8 cellular contexts compared by ENCODE assay signal in the genomic region with DNA sequence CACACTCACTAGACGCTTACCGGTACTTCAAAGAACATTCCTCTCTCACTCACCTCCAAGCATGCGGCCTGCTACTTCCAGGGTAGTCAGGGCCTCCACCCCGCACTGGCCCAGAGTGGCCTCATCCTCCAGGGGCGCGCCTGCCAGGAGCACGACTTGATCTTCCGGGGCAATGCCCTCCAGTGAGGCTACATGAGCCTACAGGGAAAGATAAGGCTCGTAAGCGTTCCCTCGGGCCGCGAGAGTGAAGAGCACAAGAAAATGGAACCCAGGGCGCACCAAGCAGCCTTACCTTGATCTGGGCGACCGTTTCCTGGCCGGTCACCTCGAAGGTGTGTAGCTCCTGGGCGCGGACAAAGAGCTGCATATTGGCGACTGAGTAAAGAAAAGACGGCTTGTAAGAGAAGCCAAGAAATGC. TPM values are rescaled to one million over a fixed set of nuclear protein-coding genes. Genes with fewer than 3 reads are reported as not detected.
A peak's percentile ranks its signal among the peaks of the same experiment; 100 is the strongest.
DNase-seq lines count a peak whose midpoint lies in the region; ATAC-seq and TF ChIP-seq lines count a peak whose summit lies in the region.

No MANE protein-coding gene starts in this region.

- H3K4me3 ChIP-seq in right cardiac atrium (ENCODE audit: low read length) (peak overlapping the region; percentile 77), skeletal muscle satellite cell (ENCODE audit: low read length) (peak overlapping the region; percentile 95)

- no peaks in the 10 kb centered on the region for H3K27me3 Mint-ChIP-seq in activated CD4-positive, alpha-beta T cell treated with anti-CD3 and anti-CD28 coated beads, Interleukin-2, amount 10 ng/mL, durations not matched to agents 24 days and 14 days
- no peaks in the 10 kb centered on the region for H3K27me3 Mint-ChIP-seq in activated CD8-positive, alpha-beta T cell treated with anti-CD3 and anti-CD28 coated beads for 36 hours

- H3K4me1 ChIP-seq in right cardiac atrium (ENCODE audit: control insufficient read depth, insufficient read depth, low read length), result no peaks in the 10 kb centered on the region
- H3K4me1 ChIP-seq in skeletal muscle satellite cell (ENCODE audit: control insufficient read depth, insufficient read depth, low read length), result peaks cover 17% of the 10 kb centered on the region

- H3K9me3 ChIP-seq in right cardiac atrium (ENCODE audit: control insufficient read depth, low read length), result no peaks in the 10 kb centered on the region
- H3K9me3 ChIP-seq in skeletal muscle satellite cell (replicated peaks; ENCODE audit: low read length), result no peaks in the 10 kb centered on the region

- POLR2A ChIA-PET in activated CD8-positive, alpha-beta T cell treated with anti-CD3 and anti-CD28 coated beads for 36 hours (lab: Charles Lee), result interaction anchor here (0.9 to 16.2 kb wide), 15 partner anchors 9 to 378 kb away, joined by 3 to 294 read pairs (median 4); a partner anchor contains a TSS

- H3K4me2 ChIP-seq in skeletal muscle satellite cell (ENCODE audit: low read length), result peak overlapping the region; percentile 85

- whole genome bisulfite sequencing in right cardiac atrium, result 2% methylated on average over 22 of the region's 22 CpGs

- H3K27me3 ChIP-seq in right cardiac atrium (ENCODE audit: control insufficient read depth, insufficient read depth) (no peaks in the 10 kb centered on the region), skeletal muscle satellite cell (ENCODE audit: control insufficient read depth, insufficient read depth, low read length) (no peaks in the 10 kb centered on the region)

- peak overlapping the region; percentile 100 for H3K4me3 Mint-ChIP-seq in activated CD4-positive, alpha-beta T cell treated with anti-CD3 and anti-CD28 coated beads, Interleukin-2, amount 10 ng/mL, durations not matched to agents 24 days and 14 days
- H3K4me3 Mint-ChIP-seq in activated CD8-positive, alpha-beta T cell treated with anti-CD3 and anti-CD28 coated beads for 36 hours, result peak overlapping the region; percentile 100

- no peak for TF ChIP-seq CTCF in activated CD8-positive, alpha-beta T cell treated with anti-CD3 and anti-CD28 coated beads for 36 hours (IDR thresholded peaks at IDR 0.05)

- peaks cover 37% of the 10 kb centered on the region for H3K4me1 Mint-ChIP-seq in activated CD4-positive, alpha-beta T cell treated with anti-CD3 and anti-CD28 coated beads, Interleukin-2, amount 10 ng/mL, durations not matched to agents 24 days and 14 days
- H3K4me1 Mint-ChIP-seq in activated CD8-positive, alpha-beta T cell treated with anti-CD3 and anti-CD28 coated beads for 36 hours (ENCODE audit: low read depth), result peaks cover 44% of the 10 kb centered on the region

- H3K36me3 Mint-ChIP-seq in activated CD4-positive, alpha-beta T cell treated with anti-CD3 and anti-CD28 coated beads, Interleukin-2, amount 10 ng/mL, durations not matched to agents 24 days and 14 days (ENCODE audit: low read depth), result peaks cover 65% of the 10 kb centered on the region
- H3K36me3 Mint-ChIP-seq in activated CD8-positive, alpha-beta T cell treated with anti-CD3 and anti-CD28 coated beads for 36 hours (ENCODE audit: low read depth), result peaks cover 60% of the 10 kb centered on the region

- CTCF ChIA-PET in activated CD8-positive, alpha-beta T cell treated with anti-CD3 and anti-CD28 coated beads for 36 hours (lab: Charles Lee), result interaction anchor here (0.9 to 2.3 kb wide), 15 partner anchors 8 to 262 kb away, joined by 3 to 29 read pairs (median 4); a partner anchor contains a TSS

- intact Hi-C loops in activated CD4-positive, alpha-beta T cell treated with anti-CD3 and anti-CD28 coated beads, Interleukin-2, amount 10 ng/mL, durations not matched to agents 24 days and 14 days (cut with micrococcal nuclease), result no loop called here
- intact Hi-C loops in activated CD8-positive, alpha-beta T cell treated with anti-CD3 and anti-CD28 coated beads for 36 hours (cut with micrococcal nuclease), result no loop called here
- intact Hi-C loops in right cardiac atrium (cut with DNase I), result loop anchor here in 1 of 4 donors (5.0 kb wide), 1 partner anchor 109 kb away; a partner anchor contains a TSS

- no peak for ATAC-seq in activated CD8-positive, alpha-beta T cell treated with anti-CD3 and anti-CD28 coated beads for 36 hours
- ATAC-seq in right cardiac atrium (peak in 1 of 2 donors; percentile 2), HG02588 (IDR thresholded peaks at IDR 0.05; ENCODE audit: unreplicated experiment) (no peak)

- peak overlapping the region; percentile 84 for H3K27ac ChIP-seq in right cardiac atrium (ENCODE audit: low read length)

- peaks cover 51% of the 10 kb centered on the region for H3K36me3 ChIP-seq in skeletal muscle satellite cell (ENCODE audit: insufficient read depth, low read length)

- H3K9ac ChIP-seq in skeletal muscle satellite cell (ENCODE audit: low read depth, low read length), result peak overlapping the region; percentile 97

- H3K27ac Mint-ChIP-seq in activated CD4-positive, alpha-beta T cell treated with anti-CD3 and anti-CD28 coated beads, Interleukin-2, amount 10 ng/mL, durations not matched to agents 24 days and 14 days, result peak overlapping the region; percentile 100
- peak overlapping the region; percentile 99 for H3K27ac Mint-ChIP-seq in activated CD8-positive, alpha-beta T cell treated with anti-CD3 and anti-CD28 coated beads for 36 hours

- H3K9me3 Mint-ChIP-seq in activated CD4-positive, alpha-beta T cell treated with anti-CD3 and anti-CD28 coated beads, Interleukin-2, amount 10 ng/mL, durations not matched to agents 24 days and 14 days, result no peaks in the 10 kb centered on the region
- no peaks in the 10 kb centered on the region for H3K9me3 Mint-ChIP-seq in activated CD8-positive, alpha-beta T cell treated with anti-CD3 and anti-CD28 coated beads for 36 hours

- DNase-seq in activated CD4-positive, alpha-beta T cell treated with anti-CD3 and anti-CD28 coated beads, Interleukin-2, amount 10 ng/mL, durations not matched to agents 24 days and 14 days, result peak; percentile 83
- DNase-seq in activated CD4-positive, alpha-beta T cell treated with anti-CD3 and anti-CD28 coated beads, Interleukin-2, amount 50 U/mL, for 4 hours, result no peak
- peak; percentile 49 for DNase-seq in activated CD8-positive, alpha-beta T cell treated with anti-CD3 and anti-CD28 coated beads for 36 hours
- DNase-seq in right cardiac atrium (peak in 2 of 3 donors; percentile 52 to 57), DMS153 treated with DMSO at 0.1 percent for 48 hours (lab: John Stamatoyannopoulos, UW; ENCODE audit: unreplicated experiment) (no peak), SIG-M5 treated with dmso at 0.1 percent for 504 hours (lab: John Stamatoyannopoulos, UW; ENCODE audit: unreplicated experiment) (no peak)

RNA-seq across cellular contexts. Expression of a gene that starts 0.5 kb away (rescaled TPM):
- 1,048 and 1,049 TPM in 2 replicates for total RNA-seq in activated CD4-positive, alpha-beta T cell treated with anti-CD3 and anti-CD28 coated beads, Interleukin-2, amount 10 ng/mL, durations not matched to agents 24 days and 14 days
- total RNA-seq in activated CD8-positive, alpha-beta T cell treated with anti-CD3 and anti-CD28 coated beads for 36 hours, result 1,000 to 10,000 TPM; 1,112 to 1,137 TPM
- total RNA-seq in right cardiac atrium, result 100 to 1,000 TPM; 658 to 797 (median 721) TPM
- polyA plus RNA-seq in right cardiac atrium, result 686 TPM
- total RNA-seq in skeletal muscle satellite cell (2012; rRNA removed), result 230 and 303 TPM in 2 replicates

RNA-seq across cellular contexts. Expression of a gene that starts 0.7 kb away (rescaled TPM):
- total RNA-seq in activated CD4-positive, alpha-beta T cell treated with anti-CD3 and anti-CD28 coated beads, Interleukin-2, amount 10 ng/mL, durations not matched to agents 24 days and 14 days, result 78.1 and 81.4 TPM in 2 replicates
- 10 to 100 TPM; 48.7 to 53.4 TPM for total RNA-seq in activated CD8-positive, alpha-beta T cell treated with anti-CD3 and anti-CD28 coated beads for 36 hours
- total RNA-seq in right cardiac atrium, result 10 to 100 TPM; 31.1 to 37.7 (median 34.1) TPM
- 24.8 TPM for polyA plus RNA-seq in right cardiac atrium
- 27.5 and 35.7 TPM in 2 replicates for total RNA-seq in skeletal muscle satellite cell (2012; rRNA removed)

RNA-seq across cellular contexts. Expression of a gene that starts 4.0 kb away (rescaled TPM):
- 17.1 and 18.1 TPM in 2 replicates for total RNA-seq in activated CD4-positive, alpha-beta T cell treated with anti-CD3 and anti-CD28 coated beads, Interleukin-2, amount 10 ng/mL, durations not matched to agents 24 days and 14 days
- total RNA-seq in activated CD8-positive, alpha-beta T cell treated with anti-CD3 and anti-CD28 coated beads for 36 hours, result 10 to 100 TPM; 11.5 to 12.7 TPM
- total RNA-seq in right cardiac atrium, result 1 to 10 TPM; 6.4 to 9.2 (median 7.8) TPM
- polyA plus RNA-seq in right cardiac atrium, result 11.6 TPM
- total RNA-seq in skeletal muscle satellite cell (2012; rRNA removed), result 17.7 and 18.3 TPM in 2 replicates

RNA-seq across cellular contexts. Expression of a gene that starts 9.8 kb away (rescaled TPM):
- total RNA-seq in activated CD4-positive, alpha-beta T cell treated with anti-CD3 and anti-CD28 coated beads, Interleukin-2, amount 10 ng/mL, durations not matched to agents 24 days and 14 days, result 28.2 and 28.9 TPM in 2 replicates
- total RNA-seq in activated CD8-positive, alpha-beta T cell treated with anti-CD3 and anti-CD28 coated beads for 36 hours, result 10 to 100 TPM; 12.4 to 17.5 TPM
- total RNA-seq in right cardiac atrium, result 10 to 100 TPM; 45.7 to 91.5 (median 52.3) TPM
- 63.5 TPM for polyA plus RNA-seq in right cardiac atrium
- 5.7 and 6.6 TPM in 2 replicates for total RNA-seq in skeletal muscle satellite cell (2012; rRNA removed)

RNA-seq across cellular contexts. Expression of a gene that starts 12.9 kb away (rescaled TPM):
- total RNA-seq in activated CD4-positive, alpha-beta T cell treated with anti-CD3 and anti-CD28 coated beads, Interleukin-2, amount 10 ng/mL, durations not matched to agents 24 days and 14 days, result 36.9 and 39.0 TPM in 2 replicates
- total RNA-seq in activated CD8-positive, alpha-beta T cell treated with anti-CD3 and anti-CD28 coated beads for 36 hours, result 10 to 100 TPM; 20.6 to 26.8 TPM
- 10 to 100 TPM; 28.5 to 40.7 (median 32.8) TPM for total RNA-seq in right cardiac atrium
- 17.4 TPM for polyA plus RNA-seq in right cardiac atrium
- 15.2 and 22.3 TPM in 2 replicates for total RNA-seq in skeletal muscle satellite cell (2012; rRNA removed)

Comparison
In these comparisons a context has a peak if more than half of its experiments do, and no peak if none do; other contexts are left out.
1. DNase-seq: peak in activated CD4-positive, alpha-beta T cell treated with anti-CD3 and anti-CD28 coated beads, Interleukin-2, amount 10 ng/mL, durations not matched to agents 24 days and 14 days (single experiment), activated CD8-positive, alpha-beta T cell treated with anti-CD3 and anti-CD28 coated beads for 36 hours (single experiment) and right cardiac atrium (2 of 3); none in activated CD4-positive, alpha-beta T cell treated with anti-CD3 and anti-CD28 coated beads, Interleukin-2, amount 50 U/mL, for 4 hours (0 of 2), DMS153 treated with DMSO at 0.1 percent for 48 hours (single experiment) and SIG-M5 treated with dmso at 0.1 percent for 504 hours (single experiment).